In genomic region chr1:209248649-209249279, GRCh38 we compare ENCODE assay signal across 8 cellular contexts.
DNase-seq lines count a peak whose midpoint lies in the region; ATAC-seq and TF ChIP-seq lines count a peak whose summit lies in the region.

No MANE protein-coding gene starts in this region.

- H3K36me3 ChIP-seq in left lung: no peaks in the 10 kb centered on the region

- H3K4me1 ChIP-seq in left lung: no peaks in the 10 kb centered on the region

- ATAC-seq in GM18505 (IDR thresholded peaks at IDR 0.05; ENCODE audit: unreplicated experiment) (peak; percentile 55), HG02884 (IDR thresholded peaks at IDR 0.05; ENCODE audit: unreplicated experiment) (peak; percentile 81), left lung (peak; percentile 89)

- peak; percentile 84 to 93 for TF ChIP-seq CTCF in left lung (IDR thresholded peaks at IDR 0.05)

- no peak overlapping the region for H3K4me3 ChIP-seq in left lung

- H3K27ac ChIP-seq in caudate nucleus (ENCODE audit: low read depth, low read length) (no peak overlapping the region), left lung (no peak overlapping the region)

- no peaks in the 10 kb centered on the region for H3K27me3 ChIP-seq in left lung

- no peak for TF ChIP-seq POLR2A in GM18505 (IDR thresholded peaks at IDR 0.05; ENCODE audit: borderline replicate concordance, extremely low read depth, insufficient read depth, insufficient read length)

- intact Hi-C loops in left lung (cut with DNase I): no loop called here

- peak; percentile 63 for DNase-seq in AG20443 (ENCODE audit: low spot score)
- DNase-seq in NCI-H1436 treated with DMSO at 0.1 percent for 48 hours (lab: John Stamatoyannopoulos, UW): peak; percentile 14
- peak; percentile 67 for DNase-seq in SW480 (ENCODE audit: low spot score)
- DNase-seq in caudate nucleus (lab: John Stamatoyannopoulos, UW): peak in 32 of 61 donors; percentile 1 to 75 (median 19)
- DNase-seq in left lung: no peak
- peak; percentile 5 to 10 for DNase-seq in stimulated activated CD8-positive, alpha-beta memory T cell treated with anti-CD3 and anti-CD28 coated beads, Interleukin-2, amount 100 ng/mL, for 48 hours (ENCODE audit: low read depth in 2 of 2)

- H3K9me3 ChIP-seq in left lung: no peaks in the 10 kb centered on the region

Comparison
In these comparisons a context has a peak if more than half of its experiments do, and no peak if none do; other contexts are left out.
1. DNase-seq: peak in AG20443 (single experiment), NCI-H1436 treated with DMSO at 0.1 percent for 48 hours (single experiment), SW480 (single experiment), caudate nucleus (32 of 61) and stimulated activated CD8-positive, alpha-beta memory T cell treated with anti-CD3 and anti-CD28 coated beads, Interleukin-2, amount 100 ng/mL, for 48 hours (2 of 2); none in left lung (0 of 2).
2. Peak in every context shown above with its lines, with median percentiles within 50 percentile points of each other: ATAC-seq.